Comparison of ENCODE assay signal across 8 cellular contexts in the genomic region with DNA sequence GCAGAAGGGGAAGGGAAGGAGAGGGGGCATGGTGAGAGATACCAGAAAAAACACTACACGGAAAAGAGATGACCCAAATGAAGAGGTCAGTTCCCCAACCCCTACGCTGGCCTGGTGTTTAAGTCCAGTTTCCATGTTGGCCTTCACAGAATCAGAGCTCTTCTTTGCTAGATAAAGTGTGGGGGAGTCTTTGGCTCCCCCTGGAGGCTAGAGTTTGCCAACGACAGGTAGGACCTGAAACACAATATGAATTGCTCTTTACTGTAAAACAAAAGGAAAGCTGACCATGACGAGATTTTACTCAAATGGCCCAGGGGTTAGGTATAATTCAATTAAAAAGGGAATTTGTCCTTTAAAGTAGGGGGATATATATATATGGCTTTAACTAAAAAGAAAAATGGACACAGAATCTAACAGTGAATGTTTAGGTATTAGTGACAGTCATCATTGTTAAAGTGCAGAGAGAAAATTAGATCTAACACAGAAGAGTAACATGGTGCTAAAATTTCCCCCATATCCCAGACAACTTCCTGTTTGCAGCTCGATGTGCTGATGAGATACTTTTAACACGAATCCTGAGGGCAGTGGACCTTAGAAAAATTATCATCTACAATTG.
DNase-seq lines count a peak whose midpoint lies in the region; ATAC-seq, FAIRE-seq and TF ChIP-seq lines count a peak whose summit lies in the region.

No MANE protein-coding gene starts in this region.

- H3K4me1 ChIP-seq in Caco-2 (no peaks in the 10 kb centered on the region), astrocyte (ENCODE audit: insufficient read depth, low read length) (no peaks in the 10 kb centered on the region)

- H3K9ac ChIP-seq in astrocyte (ENCODE audit: low read length) = no peak overlapping the region

- intact Hi-C loops in Caco-2 (cut with micrococcal nuclease; ENCODE audit: unreplicated experiment) = loop anchor here (2.0 to 10.0 kb wide), 4 partner anchors 80 to 440 kb away; no protein-coding TSS in a partner anchor

- no peak overlapping the region for H3K4me3 ChIP-seq in Caco-2 (ENCODE audit: low read depth, low read length)
- no peak overlapping the region for H3K4me3 ChIP-seq in astrocyte (ENCODE audit: insufficient read depth, low read depth, low read length)

- peak; percentile 43 for ATAC-seq in GM19468 (IDR thresholded peaks at IDR 0.05; ENCODE audit: extremely low read depth, unreplicated experiment)

- DNase-seq in Caco-2 = peak; percentile 47 to 56
- peak; percentile 17 for DNase-seq in LHCN-M2 (ENCODE audit: low read depth)
- DNase-seq in T follicular helper cell (ENCODE audit: low read depth) = peak; percentile 18
- peak; percentile 6 for DNase-seq in astrocyte (ENCODE audit: low read depth)
- DNase-seq in islet precursor cell = peak; percentile 72
- DNase-seq in stimulated activated CD4-positive, alpha-beta T cell treated with anti-CD3 and anti-CD28 coated beads, TNF-alpha, amount 100 ng/mL, for 4 hours (ENCODE audit: low read depth in 3 of 3) = peak in 2 of 3 experiments; percentile 1 to 15
- no peak for DNase-seq in NCI-H1048 (lab: John Stamatoyannopoulos, UW)

- H3K27me3 ChIP-seq in Caco-2 (replicated peaks; ENCODE audit: control insufficient read depth, insufficient read depth, low read length) (no peaks in the 10 kb centered on the region), astrocyte (ENCODE audit: insufficient read depth, low read length) (no peaks in the 10 kb centered on the region)

- H3K27ac Mint-ChIP-seq in Caco-2 (ENCODE audit: unreplicated experiment) (no peak overlapping the region), astrocyte (ENCODE audit: unreplicated experiment) (no peak overlapping the region)

- POLR2A ChIA-PET in Caco-2 (lab: Charles Lee) = no interaction called here

- H4K20me1 ChIP-seq in astrocyte (ENCODE audit: insufficient read depth, low read length) = no peaks in the 10 kb centered on the region

- H3K4me1 Mint-ChIP-seq in Caco-2 (ENCODE audit: low read depth, unreplicated experiment) = no peaks in the 10 kb centered on the region
- H3K4me1 Mint-ChIP-seq in astrocyte (ENCODE audit: low read depth, unreplicated experiment) = no peaks in the 10 kb centered on the region

- H3K27me3 Mint-ChIP-seq in Caco-2 (ENCODE audit: insufficient read depth, unreplicated experiment) (no peaks in the 10 kb centered on the region), astrocyte (ENCODE audit: low read depth, unreplicated experiment) (no peaks in the 10 kb centered on the region)

- H3K9me3 ChIP-seq in Caco-2 (no peaks in the 10 kb centered on the region), astrocyte (ENCODE audit: insufficient read depth, low read depth, low read length) (no peaks in the 10 kb centered on the region)

- H2AFZ ChIP-seq in astrocyte (ENCODE audit: low read depth, low read length) = no peak overlapping the region

- no peak overlapping the region for H3K27ac ChIP-seq in astrocyte (ENCODE audit: low read depth, low read length)

- H3K36me3 ChIP-seq in Caco-2 (ENCODE audit: control insufficient read depth, insufficient read depth, low read length) (no peaks in the 10 kb centered on the region), astrocyte (ENCODE audit: insufficient read depth, low read length) (no peaks in the 10 kb centered on the region)

- H3K9me3 Mint-ChIP-seq in Caco-2 (ENCODE audit: unreplicated experiment) (no peaks in the 10 kb centered on the region), astrocyte (ENCODE audit: unreplicated experiment) (no peaks in the 10 kb centered on the region)

- no peak overlapping the region for H3K4me2 ChIP-seq in astrocyte (ENCODE audit: low read length)

- CTCF ChIA-PET in Caco-2 (lab: Charles Lee) = interaction anchor here (0.6 to 2.7 kb wide), 13 partner anchors 11 to 548 kb away, joined by 3 to 23 read pairs (median 4); no protein-coding TSS in a partner anchor

- FAIRE-seq in astrocyte (lab: Jason Lieb, UNC) = no peak

- no peaks in the 10 kb centered on the region for H3K79me2 ChIP-seq in astrocyte (ENCODE audit: insufficient read depth, low read length)

- no TSS peak for BruUV-seq in Caco-2 (replicated peaks; lab: Mats Ljungman, UMichigan)

- peak; percentile 77 to 84 for TF ChIP-seq CTCF in Caco-2 (IDR thresholded peaks at IDR 0.05; ENCODE audit: insufficient read depth in 1 of 2, low read depth in 1 of 2, low read length in 1 of 2, severe bottlenecking in 1 of 2, unreplicated experiment in 1 of 2)
- TF ChIP-seq CTCF in astrocyte (IDR thresholded peaks at IDR 0.05; ENCODE audit: insufficient read depth, low read depth, low read length) = peak; percentile 83

- H3K36me3 Mint-ChIP-seq in Caco-2 (ENCODE audit: insufficient read depth, unreplicated experiment) = no peaks in the 10 kb centered on the region
- no peaks in the 10 kb centered on the region for H3K36me3 Mint-ChIP-seq in astrocyte (ENCODE audit: low read depth, unreplicated experiment)

- H3K4me3 Mint-ChIP-seq in Caco-2 (ENCODE audit: unreplicated experiment) = no peak overlapping the region
- no peak overlapping the region for H3K4me3 Mint-ChIP-seq in astrocyte (ENCODE audit: unreplicated experiment)
